In genomic region chr9:129191234-129191633, GRCh38 we compare ENCODE assay signal across 28 cellular contexts.
"Had no signal": no experiment of that assay in that cellular context is flagged by ENCODE, and none has a peak within 500 bp of the region (broad histone marks: within the 10 kb centered on the region; RNA-seq: fewer than 3 reads in every experiment).

No MANE protein-coding gene starts in this region.

- DNase-seq: stimulated activated CD4-positive, alpha-beta T cell treated with anti-CD3 and anti-CD28 coated beads, Interleukin-2, amount 100 ng/mL, for 48 hours; stimulated activated CD4-positive, alpha-beta T cell treated with anti-CD3 and anti-CD28 coated beads, Interleukin-4, amount 100 ng/mL, for 1 hour; stimulated activated CD4-positive, alpha-beta T cell treated with anti-CD3 and anti-CD28 coated beads, Interleukin-4, amount 100 ng/mL, for 24 hours; stimulated activated CD4-positive, alpha-beta T cell treated with anti-CD3 and anti-CD28 coated beads, Interleukin-4, amount 100 ng/mL, for 4 hours; stimulated activated CD8-positive, alpha-beta memory T cell treated with anti-CD3 and anti-CD28 coated beads, Interleukin-4, amount 100 ng/mL, for 48 hours; stimulated activated naive B cell treated with anti-CD40 and anti-IgM and Interleukin-4, amounts not matched to agents 10 μg/mL and 1 μg/mL and 100 μg/mL, for 72 hours; stimulated activated naive CD4-positive, alpha-beta T cell; stimulated activated naive CD4-positive, alpha-beta T cell treated with Interleukin-2 at 50 U/mL for 16 hours; stimulated activated naive CD8-positive, alpha-beta T cell treated with anti-CD3 and anti-CD28 coated beads, Interleukin-15, amount 100 ng/mL, for 72 hours; stimulated activated naive CD8-positive, alpha-beta T cell treated with anti-CD3 and anti-CD28 coated beads, Interleukin-15, Interleukin-2, amounts not matched to agents 100 U/mL and 50 U/mL, for 24 hours; stomach; substantia nigra; testis; thyroid gland; tibial artery; transverse colon; upper lobe of left lung; upper lobe of right lung; uterus had no signal

- FAIRE-seq: urothelium cell line had no signal

- ATAC-seq: stimulated activated effector memory CD8-positive, alpha-beta T cell treated with anti-CD3 and anti-CD28 coated beads, Interleukin-12 subunit alpha, Interleukin-12 subunit beta, amount 100 ng/mL, for 72 hours; stimulated activated memory B cell treated with anti-CD40 and anti-IgM and Interleukin-4, amounts not matched to agents 10 μg/mL and 1 μg/mL and 100 μg/mL, for 72 hours; stimulated activated naive B cell treated with anti-CD40 and anti-IgM and Interleukin-4, amounts not matched to agents 10 μg/mL and 1 μg/mL and 100 μg/mL, for 72 hours; stimulated activated naive CD8-positive, alpha-beta T cell treated with anti-CD3 and anti-CD28 coated beads, Interleukin-15, amount 100 ng/mL, for 72 hours; stimulated activated naive CD8-positive, alpha-beta T cell treated with anti-CD3 and anti-CD28 coated beads, Interleukin-15, Interleukin-2, amounts not matched to agents 100 U/mL and 50 U/mL, for 24 hours; upper lobe of right lung had no signal

- H3K9me3 ChIP-seq: suprapubic skin, testis, thoracic aorta, thyroid gland, transverse colon, upper lobe of left lung, upper lobe of right lung, uterus, vagina had no signal

- H3K4me3 Mint-ChIP-seq: stimulated activated effector memory CD8-positive, alpha-beta T cell treated with anti-CD3 and anti-CD28 coated beads, Interleukin-12 subunit alpha, Interleukin-12 subunit beta, amount 100 ng/mL, for 72 hours; stimulated activated memory B cell treated with anti-CD40 and anti-IgM and Interleukin-4, amounts not matched to agents 10 μg/mL and 1 μg/mL and 100 μg/mL, for 72 hours; stimulated activated naive B cell treated with anti-CD40 and anti-IgM and Interleukin-4, amounts not matched to agents 10 μg/mL and 1 μg/mL and 100 μg/mL, for 72 hours; stimulated activated naive CD8-positive, alpha-beta T cell treated with anti-CD3 and anti-CD28 coated beads, Interleukin-15, amount 100 ng/mL, for 72 hours; stimulated activated naive CD8-positive, alpha-beta T cell treated with anti-CD3 and anti-CD28 coated beads, Interleukin-15, Interleukin-2, amounts not matched to agents 100 ng/mL and 50 ng/mL, for 24 hours; type B pancreatic cell had no signal

- H3K4me3 ChIP-seq: stomach, suprapubic skin, testis, thoracic aorta, thyroid gland, tibial artery, tibial nerve, transverse colon, upper lobe of left lung, upper lobe of right lung, uterus, vagina had no signal

- H3K9me3 Mint-ChIP-seq: stimulated activated effector memory CD8-positive, alpha-beta T cell treated with anti-CD3 and anti-CD28 coated beads, Interleukin-12 subunit alpha, Interleukin-12 subunit beta, amount 100 ng/mL, for 72 hours; stimulated activated memory B cell treated with anti-CD40 and anti-IgM and Interleukin-4, amounts not matched to agents 10 μg/mL and 1 μg/mL and 100 μg/mL, for 72 hours; stimulated activated naive CD8-positive, alpha-beta T cell treated with anti-CD3 and anti-CD28 coated beads, Interleukin-15, Interleukin-2, amounts not matched to agents 100 ng/mL and 50 ng/mL, for 24 hours; type B pancreatic cell had no signal

- H3K36me3 Mint-ChIP-seq: stimulated activated effector memory CD8-positive, alpha-beta T cell treated with anti-CD3 and anti-CD28 coated beads, Interleukin-12 subunit alpha, Interleukin-12 subunit beta, amount 100 ng/mL, for 72 hours; stimulated activated memory B cell treated with anti-CD40 and anti-IgM and Interleukin-4, amounts not matched to agents 10 μg/mL and 1 μg/mL and 100 μg/mL, for 72 hours; stimulated activated naive B cell treated with anti-CD40 and anti-IgM and Interleukin-4, amounts not matched to agents 10 μg/mL and 1 μg/mL and 100 μg/mL, for 72 hours; type B pancreatic cell had no signal

- H3K27me3 ChIP-seq: testis, thyroid gland, tibial artery, upper lobe of left lung, upper lobe of right lung, uterus, vagina had no signal

- H3K27ac Mint-ChIP-seq: stimulated activated effector memory CD8-positive, alpha-beta T cell treated with anti-CD3 and anti-CD28 coated beads, Interleukin-12 subunit alpha, Interleukin-12 subunit beta, amount 100 ng/mL, for 72 hours; stimulated activated memory B cell treated with anti-CD40 and anti-IgM and Interleukin-4, amounts not matched to agents 10 μg/mL and 1 μg/mL and 100 μg/mL, for 72 hours; stimulated activated naive B cell treated with anti-CD40 and anti-IgM and Interleukin-4, amounts not matched to agents 10 μg/mL and 1 μg/mL and 100 μg/mL, for 72 hours; stimulated activated naive CD8-positive, alpha-beta T cell treated with anti-CD3 and anti-CD28 coated beads, Interleukin-15, amount 100 ng/mL, for 72 hours; stimulated activated naive CD8-positive, alpha-beta T cell treated with anti-CD3 and anti-CD28 coated beads, Interleukin-15, Interleukin-2, amounts not matched to agents 100 ng/mL and 50 ng/mL, for 24 hours; type B pancreatic cell had no signal

- H3K4me1 Mint-ChIP-seq: stimulated activated memory B cell treated with anti-CD40 and anti-IgM and Interleukin-4, amounts not matched to agents 10 μg/mL and 1 μg/mL and 100 μg/mL, for 72 hours; stimulated activated naive B cell treated with anti-CD40 and anti-IgM and Interleukin-4, amounts not matched to agents 10 μg/mL and 1 μg/mL and 100 μg/mL, for 72 hours; stimulated activated naive CD8-positive, alpha-beta T cell treated with anti-CD3 and anti-CD28 coated beads, Interleukin-15, amount 100 ng/mL, for 72 hours had no signal

- H3K27me3 Mint-ChIP-seq: stimulated activated naive CD8-positive, alpha-beta T cell treated with anti-CD3 and anti-CD28 coated beads, Interleukin-15, Interleukin-2, amounts not matched to agents 100 ng/mL and 50 ng/mL, for 24 hours had no signal

- H3K4me1 ChIP-seq: stomach, suprapubic skin, testis, thyroid gland, tibial artery, tibial nerve, transverse colon, upper lobe of left lung, upper lobe of right lung, uterus had no signal

- H3K27ac ChIP-seq: stomach, suprapubic skin, testis, thoracic aorta, thyroid gland, tibial artery, tibial nerve, transverse colon, upper lobe of left lung, upper lobe of right lung, uterus, vagina had no signal

- H3K36me3 ChIP-seq: stomach, suprapubic skin, thoracic aorta, thyroid gland, tibial artery, tibial nerve, transverse colon, upper lobe of left lung, upper lobe of right lung, uterus, vagina had no signal
